Comparison of ENCODE assay signal across 21 cellular contexts in the genomic region with DNA sequence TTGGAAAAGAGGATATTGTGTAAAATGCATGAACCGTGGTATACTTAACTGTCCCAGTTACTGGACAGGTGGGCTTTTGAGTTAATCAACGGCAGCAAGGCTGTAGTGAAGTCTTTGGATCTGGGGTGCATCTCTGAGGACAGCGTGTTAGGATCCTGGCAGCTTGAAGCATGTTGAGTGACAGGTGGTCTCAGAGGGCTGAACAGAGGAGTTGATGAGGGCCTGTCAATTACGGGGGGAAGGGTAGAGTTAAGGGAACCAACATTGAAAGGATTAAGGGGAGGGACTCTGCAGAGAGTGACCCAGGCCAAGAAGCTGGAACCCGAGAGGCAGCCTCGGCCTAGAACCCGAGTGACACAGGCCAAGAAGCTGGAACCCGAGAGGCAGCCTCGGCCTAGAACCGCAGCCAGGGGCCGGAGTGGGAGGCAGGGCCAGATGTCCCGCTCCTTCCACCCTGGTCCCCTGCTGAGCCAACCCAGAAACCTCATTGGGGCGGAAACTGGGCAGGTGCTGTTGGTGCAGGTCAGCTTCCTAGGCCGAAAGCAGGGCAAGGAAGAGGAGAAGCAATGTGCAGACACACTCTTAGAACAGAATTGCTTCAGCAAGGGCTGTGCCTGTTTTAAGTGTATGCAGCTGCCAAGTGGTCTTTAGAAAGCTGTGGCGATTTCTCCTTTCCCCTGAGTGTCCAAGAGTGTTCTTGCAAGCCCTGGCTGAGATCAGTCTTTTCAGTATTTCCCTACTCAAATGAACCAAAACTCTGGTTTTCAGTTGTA.
DNase-seq lines count a peak whose midpoint lies in the region; ATAC-seq, FAIRE-seq and TF ChIP-seq lines count a peak whose summit lies in the region.
"Had no signal": no experiment of that assay in that cellular context is flagged by ENCODE, and none has a peak within 500 bp of the region (broad histone marks: within the 10 kb centered on the region; RNA-seq: fewer than 3 reads in every experiment).

No MANE protein-coding gene starts in this region.

- H3K36me3 ChIP-seq in mesenchymal stem cell (ENCODE audit: control insufficient read depth in 1 of 2, insufficient read depth in 2 of 2, low read depth in 1 of 2, low read length in 2 of 2) (peaks cover 3 to 23% of the 10 kb centered on the region in 2 experiments), upper lobe of right lung (no peaks in the 10 kb centered on the region)
- H3K36me3 ChIP-seq: adrenal gland had no signal

- WGBS in mesenchymal stem cell: 95% methylated on average over 15 of the region's 15 CpGs

- H3K4me3 Mint-ChIP-seq in activated B cell treated with CpG ODN at 0.5 μM for 24 hours: peak overlapping the region; percentile 13
- H3K4me3 Mint-ChIP-seq: effector memory CD8-positive, alpha-beta T cell had no signal

- H3K18ac ChIP-seq in mesenchymal stem cell (ENCODE audit: low read depth in 1 of 2, low read length in 2 of 2): no peak overlapping the region

- H2AFZ ChIP-seq in mesenchymal stem cell (ENCODE audit: low read depth, low read length): no peak overlapping the region

- intact Hi-C loops in Right ventricle myocardium superior (cut with DNase I) (no loop called here), cardiac septum (cut with DNase I) (loop anchor here (2.0 to 5.0 kb wide), 3 partner anchors 59 to 339 kb away; no protein-coding TSS in a partner anchor), activated B cell treated with CpG ODN at 0.5 μM for 24 hours (cut with micrococcal nuclease) (no loop called here), upper lobe of right lung (cut with DNase I) (loop anchor here (5.0 kb wide), 1 partner anchor 169 kb away; no protein-coding TSS in a partner anchor)

- peak overlapping the region; percentile 19 for H4K8ac ChIP-seq in mesenchymal stem cell (ENCODE audit: low read length)

- TF ChIP-seq CTCF in activated B cell treated with CpG ODN at 0.5 μM for 24 hours (IDR thresholded peaks at IDR 0.05): no peak
- no peak for TF ChIP-seq CTCF in upper lobe of right lung (IDR thresholded peaks at IDR 0.05)

- H3K79me1 ChIP-seq in mesenchymal stem cell (replicated peaks; ENCODE audit: low read length, poor library complexity, severe bottlenecking): peaks cover 37% of the 10 kb centered on the region

- H3K27ac ChIP-seq in mesenchymal stem cell (ENCODE audit: low read length, poor library complexity, severe bottlenecking): no peak overlapping the region
- no peak overlapping the region for H3K27ac ChIP-seq in upper lobe of right lung
- H3K27ac ChIP-seq: adrenal gland had no signal

- no peak for DNase-seq in Right ventricle myocardium superior
- no peak for DNase-seq in cardiac septum (ENCODE audit: low spot score)
- no peak for DNase-seq in activated B cell treated with CpG ODN at 0.5 μM for 24 hours
- DNase-seq in mesenchymal stem cell: no peak
- peak; percentile 60 for DNase-seq in upper lobe of right lung
- no peak for DNase-seq in H54 (ENCODE audit: insufficient read length, low spot score)
- no peak for DNase-seq in NCI-H1048 (lab: John Stamatoyannopoulos, UW)
- DNase-seq: activated CD4-positive, CD25-positive, alpha-beta regulatory T cell treated with anti-CD3 and anti-CD28 coated beads, Interleukin-2, amount 50 U/mL, for 72 hours; activated CD8-positive, alpha-beta memory T cell treated with anti-CD3 and anti-CD28 coated beads for 24 hours; adrenal gland; CD8-positive, alpha-beta T cell; effector memory CD8-positive, alpha-beta T cell; HCEC 1CT; hippocampal formation; KBM-7; NCI-H1092; NCI-H2081 treated with DMSO at 0.1 percent for 48 hours; NCI-H526; T1000 had no signal

- H2BK5ac ChIP-seq in mesenchymal stem cell (ENCODE audit: low read depth, low read length, poor library complexity, severe bottlenecking): no peak overlapping the region

- H2BK15ac ChIP-seq in mesenchymal stem cell (ENCODE audit: low read depth, poor library complexity, severe bottlenecking): no peak overlapping the region

- peaks cover 62% of the 10 kb centered on the region for H3K36me3 Mint-ChIP-seq in activated B cell treated with CpG ODN at 0.5 μM for 24 hours (ENCODE audit: low read depth)
- H3K36me3 Mint-ChIP-seq: CD8-positive, alpha-beta T cell had no signal

- H3K27me3 Mint-ChIP-seq in activated B cell treated with CpG ODN at 0.5 μM for 24 hours: no peaks in the 10 kb centered on the region

- peaks cover 66% of the 10 kb centered on the region for H3K4me1 Mint-ChIP-seq in activated B cell treated with CpG ODN at 0.5 μM for 24 hours

- H3K4me2 ChIP-seq in mesenchymal stem cell (ENCODE audit: low read length, poor library complexity, severe bottlenecking): no peak overlapping the region

- CTCF ChIA-PET in activated B cell treated with CpG ODN at 0.5 μM for 24 hours (lab: Charles Lee): interaction anchor here (0.8 to 7.5 kb wide), 7 partner anchors 18 to 342 kb away, joined by 3 to 156 read pairs (median 19); no protein-coding TSS in a partner anchor

- no peak overlapping the region for H2AK5ac ChIP-seq in mesenchymal stem cell (ENCODE audit: low read length, severe bottlenecking)

- no peak overlapping the region for H4K91ac ChIP-seq in mesenchymal stem cell (ENCODE audit: low read length)

- FAIRE-seq in H54 (lab: Jason Lieb, UNC): no peak

- H3K4ac ChIP-seq in mesenchymal stem cell (ENCODE audit: low read depth in 1 of 2, low read length in 2 of 2): no peak overlapping the region

- H3K27me3 ChIP-seq in mesenchymal stem cell (ENCODE audit: control insufficient read depth in 1 of 2, insufficient read depth in 1 of 2, low read length in 2 of 2): no peaks in the 10 kb centered on the region
- no peaks in the 10 kb centered on the region for H3K27me3 ChIP-seq in upper lobe of right lung
- H3K27me3 ChIP-seq: adrenal gland had no signal

- POLR2A ChIA-PET in activated B cell treated with CpG ODN at 0.5 μM for 24 hours (lab: Charles Lee): interaction anchor here (1.0 to 6.4 kb wide), 3 partner anchors 18 to 63 kb away, joined by 3 to 54 read pairs (median 20); a partner anchor contains a TSS

- H3K27ac Mint-ChIP-seq in activated B cell treated with CpG ODN at 0.5 μM for 24 hours: peak overlapping the region; percentile 35
- H3K27ac Mint-ChIP-seq: activated T-helper 17 cell treated with anti-CD3 and anti-CD28 coated beads, Interleukin-2, amount 50 U/mL, for 72 hours; CD8-positive, alpha-beta T cell; effector memory CD8-positive, alpha-beta T cell had no signal

- H3K4me1 ChIP-seq in mesenchymal stem cell (ENCODE audit: control insufficient read depth, insufficient read depth, low read depth, low read length): peaks cover 4% of the 10 kb centered on the region
- H3K4me1 ChIP-seq in upper lobe of right lung: peaks cover 8% of the 10 kb centered on the region

- TF ChIP-seq POLR2A in H54 (IDR thresholded peaks at IDR 0.05; ENCODE audit: low read depth, low read length): no peak

- H3K9me3 ChIP-seq in mesenchymal stem cell (ENCODE audit: control insufficient read depth, low read length): peaks cover 9% of the 10 kb centered on the region
- no peaks in the 10 kb centered on the region for H3K9me3 ChIP-seq in upper lobe of right lung
- H3K9me3 ChIP-seq: adrenal gland had no signal

- ATAC-seq in Right ventricle myocardium superior (ENCODE audit: poor library complexity): peak; percentile 6
- no peak for ATAC-seq in activated B cell treated with CpG ODN at 0.5 μM for 24 hours (ENCODE audit: low read depth)
- no peak for ATAC-seq in upper lobe of right lung
- ATAC-seq in GM21526 (IDR thresholded peaks at IDR 0.05; ENCODE audit: low FRiP score, unreplicated experiment): no peak
- ATAC-seq: activated T-helper 17 cell treated with anti-CD3 and anti-CD28 coated beads, Interleukin-2, amount 50 U/mL, for 72 hours; CD8-positive, alpha-beta T cell; effector memory CD8-positive, alpha-beta T cell had no signal

- H3K4me3 ChIP-seq in mesenchymal stem cell (ENCODE audit: insufficient read depth in 1 of 2, low read depth in 1 of 2, low read length in 2 of 2) (no peak overlapping the region), upper lobe of right lung (no peak overlapping the region)
- H3K4me3 ChIP-seq: adrenal gland had no signal

- no peak overlapping the region for H2BK12ac ChIP-seq in mesenchymal stem cell (ENCODE audit: low read length in 2 of 2)

- no peak overlapping the region for H3K9ac ChIP-seq in mesenchymal stem cell (ENCODE audit: low read length)

- H3K23ac ChIP-seq in mesenchymal stem cell (ENCODE audit: low read length in 2 of 2): no peak overlapping the region

- H2BK120ac ChIP-seq in mesenchymal stem cell (ENCODE audit: low read depth, low read length): no peak overlapping the region

- peaks cover 2% of the 10 kb centered on the region for H3K9me3 Mint-ChIP-seq in activated B cell treated with CpG ODN at 0.5 μM for 24 hours
- H3K9me3 Mint-ChIP-seq: activated T-helper 17 cell treated with anti-CD3 and anti-CD28 coated beads, Interleukin-2, amount 50 U/mL, for 72 hours; CD8-positive, alpha-beta T cell; effector memory CD8-positive, alpha-beta T cell had no signal

- no peak overlapping the region for H3K14ac ChIP-seq in mesenchymal stem cell (ENCODE audit: low read length in 2 of 2)

Comparison
In these comparisons a context has a peak if more than half of its experiments do, and no peak if none do; other contexts are left out.
1. intact Hi-C loops: an anchor here in cardiac septum (2.0 to 5.0 kb wide) and upper lobe of right lung (5.0 kb wide); none called in Right ventricle myocardium superior and activated B cell treated with CpG ODN at 0.5 μM for 24 hours.